Comparison of ENCODE assay signal across 1 cellular context in genomic region chr1:38500352-38500751, GRCh38.
TF ChIP-seq lines count a peak whose summit lies in the region.

No MANE protein-coding gene starts in this region.

TF ChIP-seq in GM23338, 12 proteins besides CTCF, POLR2A, EP300 and RAD21 (continued from another document):
- TF ChIP-seq ZNF462 (CRISPR knock-in tag; IDR thresholded peaks at IDR 0.05) (no peak), EZH2phosphoT487 (IDR thresholded peaks at IDR 0.05; ENCODE audit: unreplicated experiment) (no peak), STAT1 (IDR thresholded peaks at IDR 0.05; ENCODE audit: unreplicated experiment) (no peak), ETS1 (IDR thresholded peaks at IDR 0.05) (no peak), ZNF114 (CRISPR knock-in tag; IDR thresholded peaks at IDR 0.05) (no peak), POLR2AphosphoS5 (IDR thresholded peaks at IDR 0.05; ENCODE audit: low read depth) (no peak), JUNB (IDR thresholded peaks at IDR 0.05; ENCODE audit: unreplicated experiment) (no peak), EZH2 (IDR thresholded peaks at IDR 0.05; ENCODE audit: low read depth, unreplicated experiment) (no peak), ZNF331 (CRISPR knock-in tag; IDR thresholded peaks at IDR 0.05; ENCODE audit: low read depth) (no peak), REST (IDR thresholded peaks at IDR 0.05; ENCODE audit: unreplicated experiment) (no peak), NANOG (IDR thresholded peaks at IDR 0.05; ENCODE audit: borderline replicate concordance) (no peak)
